Comparison of ENCODE assay signal across 1 cellular context in the genomic region with DNA sequence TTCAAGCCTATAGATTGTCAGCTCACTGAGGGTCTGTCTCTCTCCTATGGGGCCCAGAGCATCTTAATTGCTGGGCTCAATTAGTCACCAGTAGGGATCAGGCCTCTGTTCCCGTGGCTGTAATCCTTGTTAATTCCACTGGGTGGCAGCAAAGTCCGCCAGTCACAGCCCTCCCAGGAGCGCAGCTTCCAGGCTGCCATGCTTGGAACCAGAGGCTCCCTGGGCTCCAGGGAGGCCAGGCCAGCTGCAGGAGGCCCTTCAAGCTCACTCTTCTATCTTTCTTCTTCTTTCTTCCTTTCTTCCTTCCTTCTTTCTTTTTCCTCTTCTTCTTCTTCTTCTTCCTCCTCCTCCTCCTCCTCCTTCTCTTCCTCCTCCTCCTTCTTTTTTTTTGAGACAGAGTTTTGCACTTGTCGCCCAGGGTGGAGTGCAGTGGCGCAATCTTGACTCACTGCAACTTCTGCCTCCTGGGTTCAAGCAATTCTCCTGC.
TF ChIP-seq lines count a peak whose summit lies in the region.

No MANE protein-coding gene starts in this region.

TF ChIP-seq in HepG2, 621 proteins besides CTCF, POLR2A, EP300 and RAD21 (continued from another document and continues in another):
- TF ChIP-seq, protein P1, sequence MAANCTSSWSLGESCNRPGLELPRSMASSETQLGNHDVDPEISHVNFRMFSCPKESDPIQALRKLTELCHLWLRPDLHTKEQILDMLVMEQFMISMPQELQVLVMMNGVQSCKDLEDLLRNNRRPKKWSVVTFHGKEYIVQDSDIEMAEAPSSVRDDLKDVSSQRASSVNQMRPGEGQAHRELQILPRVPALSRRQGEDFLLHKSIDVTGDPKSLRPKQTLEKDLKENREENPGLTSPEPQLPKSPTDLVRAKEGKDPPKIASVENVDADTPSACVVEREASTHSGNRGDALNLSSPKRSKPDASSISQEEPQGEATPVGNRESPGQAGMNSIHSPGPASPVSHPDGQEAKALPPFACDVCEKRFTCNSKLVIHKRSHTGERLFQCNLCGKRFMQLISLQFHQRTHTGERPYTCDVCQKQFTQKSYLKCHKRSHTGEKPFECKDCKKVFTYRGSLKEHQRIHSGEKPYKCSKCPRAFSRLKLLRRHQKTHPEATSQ (CRISPR knock-in tag; IDR thresholded peaks at IDR 0.05; ENCODE audit: borderline replicate concordance), result no peak
- no peak for TF ChIP-seq ZMYM3 (CRISPR knock-in tag; IDR thresholded peaks at IDR 0.05)
- TF ChIP-seq JUN (CRISPR knock-in tag; IDR thresholded peaks at IDR 0.05), result no peak
- TF ChIP-seq GPBP1L1 (CRISPR knock-in tag; IDR thresholded peaks at IDR 0.05), result no peak
- TF ChIP-seq MLX (CRISPR knock-in tag; IDR thresholded peaks at IDR 0.05), result no peak
- TF ChIP-seq HOXA3 (CRISPR knock-in tag; IDR thresholded peaks at IDR 0.05), result peak; percentile 44; the same call in 1 of the 2 replicates
- TF ChIP-seq ZNF512 (CRISPR knock-in tag; IDR thresholded peaks at IDR 0.05), result peak; percentile 83; the same call in 1 of the 2 replicates
- no peak for TF ChIP-seq MIER2 (CRISPR knock-in tag; IDR thresholded peaks at IDR 0.05)
- no peak for TF ChIP-seq MEIS2 (CRISPR knock-in tag; IDR thresholded peaks at IDR 0.05)
- no peak for TF ChIP-seq ZZZ3 (CRISPR knock-in tag; IDR thresholded peaks at IDR 0.05; ENCODE audit: borderline replicate concordance)
- TF ChIP-seq, protein P2, sequence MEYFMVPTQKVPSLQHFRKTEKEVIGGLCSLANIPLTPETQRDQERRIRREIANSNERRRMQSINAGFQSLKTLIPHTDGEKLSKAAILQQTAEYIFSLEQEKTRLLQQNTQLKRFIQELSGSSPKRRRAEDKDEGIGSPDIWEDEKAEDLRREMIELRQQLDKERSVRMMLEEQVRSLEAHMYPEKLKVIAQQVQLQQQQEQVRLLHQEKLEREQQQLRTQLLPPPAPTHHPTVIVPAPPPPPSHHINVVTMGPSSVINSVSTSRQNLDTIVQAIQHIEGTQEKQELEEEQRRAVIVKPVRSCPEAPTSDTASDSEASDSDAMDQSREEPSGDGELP (IDR thresholded peaks at IDR 0.05; ENCODE audit: borderline replicate concordance, low read depth), result peak; percentile 32; the same call in 1 of the 2 replicates
- TF ChIP-seq, protein P3, sequence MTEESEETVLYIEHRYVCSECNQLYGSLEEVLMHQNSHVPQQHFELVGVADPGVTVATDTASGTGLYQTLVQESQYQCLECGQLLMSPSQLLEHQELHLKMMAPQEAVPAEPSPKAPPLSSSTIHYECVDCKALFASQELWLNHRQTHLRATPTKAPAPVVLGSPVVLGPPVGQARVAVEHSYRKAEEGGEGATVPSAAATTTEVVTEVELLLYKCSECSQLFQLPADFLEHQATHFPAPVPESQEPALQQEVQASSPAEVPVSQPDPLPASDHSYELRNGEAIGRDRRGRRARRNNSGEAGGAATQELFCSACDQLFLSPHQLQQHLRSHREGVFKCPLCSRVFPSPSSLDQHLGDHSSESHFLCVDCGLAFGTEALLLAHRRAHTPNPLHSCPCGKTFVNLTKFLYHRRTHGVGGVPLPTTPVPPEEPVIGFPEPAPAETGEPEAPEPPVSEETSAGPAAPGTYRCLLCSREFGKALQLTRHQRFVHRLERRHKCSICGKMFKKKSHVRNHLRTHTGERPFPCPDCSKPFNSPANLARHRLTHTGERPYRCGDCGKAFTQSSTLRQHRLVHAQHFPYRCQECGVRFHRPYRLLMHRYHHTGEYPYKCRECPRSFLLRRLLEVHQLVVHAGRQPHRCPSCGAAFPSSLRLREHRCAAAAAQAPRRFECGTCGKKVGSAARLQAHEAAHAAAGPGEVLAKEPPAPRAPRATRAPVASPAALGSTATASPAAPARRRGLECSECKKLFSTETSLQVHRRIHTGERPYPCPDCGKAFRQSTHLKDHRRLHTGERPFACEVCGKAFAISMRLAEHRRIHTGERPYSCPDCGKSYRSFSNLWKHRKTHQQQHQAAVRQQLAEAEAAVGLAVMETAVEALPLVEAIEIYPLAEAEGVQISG (CRISPR knock-in tag; IDR thresholded peaks at IDR 0.05), result 0 out of 2 replicates have a peak, but pooled peaks have one; percentile 25
- no peak for TF ChIP-seq HMG20A (CRISPR knock-in tag; IDR thresholded peaks at IDR 0.05; ENCODE audit: borderline replicate concordance)
- no peak for TF ChIP-seq DR1 (CRISPR knock-in tag; IDR thresholded peaks at IDR 0.05)
- peak; percentile 78 for TF ChIP-seq ZNF512B (CRISPR knock-in tag; IDR thresholded peaks at IDR 0.05; ENCODE audit: borderline replicate concordance)
- TF ChIP-seq, protein P4, sequence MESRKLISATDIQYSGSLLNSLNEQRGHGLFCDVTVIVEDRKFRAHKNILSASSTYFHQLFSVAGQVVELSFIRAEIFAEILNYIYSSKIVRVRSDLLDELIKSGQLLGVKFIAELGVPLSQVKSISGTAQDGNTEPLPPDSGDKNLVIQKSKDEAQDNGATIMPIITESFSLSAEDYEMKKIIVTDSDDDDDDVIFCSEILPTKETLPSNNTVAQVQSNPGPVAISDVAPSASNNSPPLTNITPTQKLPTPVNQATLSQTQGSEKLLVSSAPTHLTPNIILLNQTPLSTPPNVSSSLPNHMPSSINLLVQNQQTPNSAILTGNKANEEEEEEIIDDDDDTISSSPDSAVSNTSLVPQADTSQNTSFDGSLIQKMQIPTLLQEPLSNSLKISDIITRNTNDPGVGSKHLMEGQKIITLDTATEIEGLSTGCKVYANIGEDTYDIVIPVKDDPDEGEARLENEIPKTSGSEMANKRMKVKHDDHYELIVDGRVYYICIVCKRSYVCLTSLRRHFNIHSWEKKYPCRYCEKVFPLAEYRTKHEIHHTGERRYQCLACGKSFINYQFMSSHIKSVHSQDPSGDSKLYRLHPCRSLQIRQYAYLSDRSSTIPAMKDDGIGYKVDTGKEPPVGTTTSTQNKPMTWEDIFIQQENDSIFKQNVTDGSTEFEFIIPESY (CRISPR knock-in tag; IDR thresholded peaks at IDR 0.05), result 0 out of 2 replicates have a peak, but pooled peaks have one; percentile 11
- TF ChIP-seq CEBPG (CRISPR knock-in tag; IDR thresholded peaks at IDR 0.05), result no peak
- TF ChIP-seq FOSL2 (CRISPR knock-in tag; IDR thresholded peaks at IDR 0.05), result no peak; the same call in 1 of the 2 replicates
- peak; percentile 32; the same call in 1 of the 2 replicates for TF ChIP-seq KDM5B (CRISPR knock-in tag; IDR thresholded peaks at IDR 0.05; ENCODE audit: borderline replicate concordance)
- TF ChIP-seq KDM2A (CRISPR knock-in tag; IDR thresholded peaks at IDR 0.05; ENCODE audit: borderline replicate concordance, low read depth), result peak; percentile 75; the same call in 1 of the 2 replicates
- TF ChIP-seq NR2F6 (IDR thresholded peaks at IDR 0.05), result no peak
- TF ChIP-seq NR2F6 (CRISPR knock-in tag; IDR thresholded peaks at IDR 0.05), result 0 out of 2 replicates have a peak, but pooled peaks have one; percentile 20
- TF ChIP-seq SOX13 (IDR thresholded peaks at IDR 0.05), result no peak
- 0 out of 4 replicates have a peak, but pooled peaks of 1 of the 2 experiments have one; percentile 27 for TF ChIP-seq SOX13 (CRISPR knock-in tag; conservative IDR thresholded peaks at IDR 0.05 in 1 of 2, IDR thresholded peaks at IDR 0.05 in 1 of 2)
- TF ChIP-seq, protein P5, sequence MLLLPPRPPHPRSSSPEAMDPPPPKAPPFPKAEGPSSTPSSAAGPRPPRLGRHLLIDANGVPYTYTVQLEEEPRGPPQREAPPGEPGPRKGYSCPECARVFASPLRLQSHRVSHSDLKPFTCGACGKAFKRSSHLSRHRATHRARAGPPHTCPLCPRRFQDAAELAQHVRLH (CRISPR knock-in tag; IDR thresholded peaks at IDR 0.05; ENCODE audit: borderline replicate concordance, low read depth), result peak; percentile 87; the same call in 1 of the 2 replicates
- TF ChIP-seq, protein P6, sequence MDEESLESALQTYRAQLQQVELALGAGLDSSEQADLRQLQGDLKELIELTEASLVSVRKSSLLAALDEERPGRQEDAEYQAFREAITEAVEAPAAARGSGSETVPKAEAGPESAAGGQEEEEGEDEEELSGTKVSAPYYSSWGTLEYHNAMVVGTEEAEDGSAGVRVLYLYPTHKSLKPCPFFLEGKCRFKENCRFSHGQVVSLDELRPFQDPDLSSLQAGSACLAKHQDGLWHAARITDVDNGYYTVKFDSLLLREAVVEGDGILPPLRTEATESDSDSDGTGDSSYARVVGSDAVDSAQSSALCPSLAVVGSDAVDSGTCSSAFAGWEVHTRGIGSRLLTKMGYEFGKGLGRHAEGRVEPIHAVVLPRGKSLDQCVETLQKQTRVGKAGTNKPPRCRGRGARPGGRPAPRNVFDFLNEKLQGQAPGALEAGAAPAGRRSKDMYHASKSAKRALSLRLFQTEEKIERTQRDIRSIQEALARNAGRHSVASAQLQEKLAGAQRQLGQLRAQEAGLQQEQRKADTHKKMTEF (CRISPR knock-in tag; IDR thresholded peaks at IDR 0.05), result 0 out of 2 replicates have a peak, but pooled peaks have one; percentile 45
- TF ChIP-seq PITX1 (CRISPR knock-in tag; IDR thresholded peaks at IDR 0.05), result peak; percentile 30; the same call in 1 of the 2 replicates
- no peak for TF ChIP-seq TBX3 (IDR thresholded peaks at IDR 0.05; ENCODE audit: borderline replicate concordance)
- peak; percentile 30; the same call in 1 of the 2 replicates for TF ChIP-seq ATF2 (CRISPR knock-in tag; IDR thresholded peaks at IDR 0.05)
- TF ChIP-seq ZNF350 (CRISPR knock-in tag; IDR thresholded peaks at IDR 0.05; ENCODE audit: borderline replicate concordance, low read depth), result peak; percentile 31; the same call in 1 of the 2 replicates
- TF ChIP-seq, protein P7, sequence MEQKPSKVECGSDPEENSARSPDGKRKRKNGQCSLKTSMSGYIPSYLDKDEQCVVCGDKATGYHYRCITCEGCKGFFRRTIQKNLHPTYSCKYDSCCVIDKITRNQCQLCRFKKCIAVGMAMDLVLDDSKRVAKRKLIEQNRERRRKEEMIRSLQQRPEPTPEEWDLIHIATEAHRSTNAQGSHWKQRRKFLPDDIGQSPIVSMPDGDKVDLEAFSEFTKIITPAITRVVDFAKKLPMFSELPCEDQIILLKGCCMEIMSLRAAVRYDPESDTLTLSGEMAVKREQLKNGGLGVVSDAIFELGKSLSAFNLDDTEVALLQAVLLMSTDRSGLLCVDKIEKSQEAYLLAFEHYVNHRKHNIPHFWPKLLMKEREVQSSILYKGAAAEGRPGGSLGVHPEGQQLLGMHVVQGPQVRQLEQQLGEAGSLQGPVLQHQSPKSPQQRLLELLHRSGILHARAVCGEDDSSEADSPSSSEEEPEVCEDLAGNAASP (CRISPR knock-in tag; IDR thresholded peaks at IDR 0.05; ENCODE audit: borderline replicate concordance), result 0 out of 2 replicates have a peak, but pooled peaks have one; percentile 38
